Comparison of ENCODE assay signal across 17 cellular contexts in genomic region chr15:73183071-73183470, GRCh38.
DNase-seq lines count a peak whose midpoint lies in the region; TF ChIP-seq lines count a peak whose summit lies in the region.
"Had no signal": no experiment of that assay in that cellular context is flagged by ENCODE, and none has a peak within 500 bp of the region (broad histone marks: within the 10 kb centered on the region; RNA-seq: fewer than 3 reads in every experiment).

No MANE protein-coding gene starts in this region.

- H2BK12ac ChIP-seq in H9 (ENCODE audit: insufficient read length, low read depth, low read length), result no peak overlapping the region

- H4K91ac ChIP-seq in H9 (ENCODE audit: insufficient read length, low read depth, low read length), result no peak overlapping the region

- no peak overlapping the region for H2AFZ ChIP-seq in H9 (ENCODE audit: low read length)

- H3K27me3 ChIP-seq in H9 (ENCODE audit: insufficient read depth, low read length) (no peaks in the 10 kb centered on the region), ectodermal cell (ENCODE audit: control insufficient read depth, insufficient read depth, low read length, poor library complexity, severe bottlenecking) (no peaks in the 10 kb centered on the region)

- H2BK15ac ChIP-seq in H9 (ENCODE audit: low read depth, low read length), result no peak overlapping the region

- H3K14ac ChIP-seq in H9 (ENCODE audit: insufficient read depth, low read length), result no peak overlapping the region

- no peaks in the 10 kb centered on the region for H3K79me2 ChIP-seq in H9 (ENCODE audit: insufficient read depth, low read length)

- no peak overlapping the region for H3K18ac ChIP-seq in H9 (ENCODE audit: insufficient read length, low read depth, low read length)

- H3K4me1 ChIP-seq in H9 (ENCODE audit: insufficient read depth, low read length) (no peaks in the 10 kb centered on the region), ectodermal cell (ENCODE audit: control insufficient read depth, insufficient read depth, low read length) (peaks cover 8% of the 10 kb centered on the region)
- H3K4me1 ChIP-seq: Caco-2 had no signal

- peaks cover 31 to 47% (median 36%) of the 10 kb centered on the region in 3 experiments for H3K36me3 Mint-ChIP-seq in H9 (ENCODE audit: insufficient read depth in 1 of 3, low read depth in 3 of 3)

- H3K27ac ChIP-seq in H9 (ENCODE audit: insufficient read length, low read depth, low read length), result no peak overlapping the region
- peak overlapping the region; percentile 68 for H3K27ac ChIP-seq in ectodermal cell (ENCODE audit: insufficient read depth, low read depth, low read length, poor library complexity, severe bottlenecking)
- H3K27ac ChIP-seq: HL-60, SK-N-MC had no signal

- no peak overlapping the region for H4K8ac ChIP-seq in H9 (replicated peaks; ENCODE audit: insufficient read length, low read depth, low read length)

- peaks cover 18% of the 10 kb centered on the region for H3K36me3 ChIP-seq in ectodermal cell (ENCODE audit: control insufficient read depth, insufficient read depth, low read length)

- H3K4ac ChIP-seq in H9 (ENCODE audit: low read depth, low read length), result no peak overlapping the region

- no peak overlapping the region for H4K5ac ChIP-seq in H9 (ENCODE audit: insufficient read length, low read depth, low read length)

- no peaks in the 10 kb centered on the region for H3K27me3 Mint-ChIP-seq in H9 (ENCODE audit: low read depth)
- H3K27me3 Mint-ChIP-seq: CD4-positive, alpha-beta T cell had no signal

- peaks cover 17 to 19% of the 10 kb centered on the region in 2 experiments; a peak in 4 of 5 replicates for H3K9me3 Mint-ChIP-seq in H9

- H3K79me1 ChIP-seq in H9 (ENCODE audit: insufficient read depth, low read depth, low read length, poor library complexity, severe bottlenecking), result no peaks in the 10 kb centered on the region

- no peak overlapping the region for H3K9ac ChIP-seq in H9 (ENCODE audit: extremely low read depth, insufficient read length, low read length)

- H3K9me3 ChIP-seq in H9 (ENCODE audit: control insufficient read depth, low read depth, low read length) (no peaks in the 10 kb centered on the region), ectodermal cell (ENCODE audit: control insufficient read depth, low read length) (no peaks in the 10 kb centered on the region)

- peak overlapping the region; percentile 4 to 87 (median 83); a peak in 4 of 7 replicates for H3K27ac Mint-ChIP-seq in H9
- H3K27ac Mint-ChIP-seq: CD4-positive, alpha-beta T cell had no signal

- DNase-seq in H9 (no peak), iPS-NIHi7 (ENCODE audit: extremely low spot score) (peak; percentile 17), putamen (ENCODE audit: low spot score) (peak; percentile 12), DMS79 (lab: John Stamatoyannopoulos, UW) (no peak), UCSD-AML1 (lab: John Stamatoyannopoulos, UW; ENCODE audit: unreplicated experiment) (no peak)
- no peak for DNase-seq in activated naive CD4-positive, alpha-beta T cell treated with anti-CD3 and anti-CD28 coated beads, Interleukin-2, amount 50 U/mL, for 16 hours
- no peak for DNase-seq in stimulated activated CD4-positive, alpha-beta T cell treated with anti-CD3 and anti-CD28 coated beads, Interleukin-15, amount 100 ng/mL, for 24 hours
- DNase-seq: Caco-2; CD4-positive, alpha-beta T cell; GDM1; NCI-H1092 treated with DMSO at 0.1 percent for 48 hours; NCI-H1694; OCI-M1; SHP77 had no signal

- no peak overlapping the region for H3K4me3 ChIP-seq in ectodermal cell (ENCODE audit: insufficient read depth, low read depth, low read length)
- H3K4me3 ChIP-seq: SK-N-MC had no signal

- H2BK20ac ChIP-seq in H9 (ENCODE audit: low read depth, low read length, poor library complexity, severe bottlenecking), result no peak overlapping the region

- no peak overlapping the region for H2BK5ac ChIP-seq in H9 (ENCODE audit: insufficient read length, low read length)

- H2BK120ac ChIP-seq in H9 (ENCODE audit: low read depth, low read length, poor library complexity, severe bottlenecking), result no peak overlapping the region

- no peak overlapping the region for H3K56ac ChIP-seq in H9 (ENCODE audit: insufficient read length, low read depth, low read length)

- no peak overlapping the region for H2AK5ac ChIP-seq in H9 (ENCODE audit: insufficient read length, low read length)

- H3K4me3 Mint-ChIP-seq in H9, result no peak overlapping the region
- H3K4me3 Mint-ChIP-seq: CD4-positive, alpha-beta T cell had no signal

- no peak overlapping the region for H3T11ph ChIP-seq in H9 (ENCODE audit: low read length)

- H3K23me2 ChIP-seq in H9 (ENCODE audit: insufficient read length, low read depth, low read length, poor library complexity, severe bottlenecking), result no peaks in the 10 kb centered on the region

- no CpG with 5 or more reads among the region's 3 CpGs for WGBS in H9 (ENCODE audit: extremely low coverage, insufficient read length, low lambda C conversion rate)
- WGBS in ectodermal cell, 2 experiments, result 49 to 59% methylated on average over 2 to 3 of the region's 3 CpGs

- H3K23ac ChIP-seq in H9 (ENCODE audit: insufficient read length, low read depth, low read length), result no peak overlapping the region

- no peaks in the 10 kb centered on the region for H4K20me1 ChIP-seq in H9 (ENCODE audit: control insufficient read depth, insufficient read depth, insufficient read length)

- no peak for TF ChIP-seq CTCF in H9 (conservative IDR thresholded peaks at IDR 0.05)

- H3K4me2 ChIP-seq in H9 (ENCODE audit: insufficient read depth, insufficient read length, low read length), result no peak overlapping the region

- H3K4me1 Mint-ChIP-seq in H9, result peaks cover 16 to 18% of the 10 kb centered on the region in 2 experiments

Comparison
In these comparisons a context has a peak if more than half of its experiments do, and no peak if none do; other contexts are left out.
1. DNase-seq: peak in iPS-NIHi7 (single experiment) and putamen (single experiment); none in H9 (single experiment), DMS79 (single experiment), activated naive CD4-positive, alpha-beta T cell treated with anti-CD3 and anti-CD28 coated beads, Interleukin-2, amount 50 U/mL, for 16 hours (single experiment), UCSD-AML1 (single experiment) and stimulated activated CD4-positive, alpha-beta T cell treated with anti-CD3 and anti-CD28 coated beads, Interleukin-15, amount 100 ng/mL, for 24 hours (single experiment).